Comparison of ENCODE assay signal across 1 cellular context in genomic region chr11:100673063-100673462, GRCh38.
TF ChIP-seq lines count a peak whose summit lies in the region.

No MANE protein-coding gene starts in this region.

TF ChIP-seq in IMR-90, 13 proteins besides CTCF, POLR2A, EP300 and RAD21:
- TF ChIP-seq NFE2L2 (IDR thresholded peaks at IDR 0.05; ENCODE audit: low read depth, low read length): no peak
- TF ChIP-seq RCOR1 (IDR thresholded peaks at IDR 0.05; ENCODE audit: insufficient replicate concordance, low read length): no peak
- TF ChIP-seq SMC3 (IDR thresholded peaks at IDR 0.05; ENCODE audit: low read depth, low read length): no peak
- TF ChIP-seq, protein P1, sequence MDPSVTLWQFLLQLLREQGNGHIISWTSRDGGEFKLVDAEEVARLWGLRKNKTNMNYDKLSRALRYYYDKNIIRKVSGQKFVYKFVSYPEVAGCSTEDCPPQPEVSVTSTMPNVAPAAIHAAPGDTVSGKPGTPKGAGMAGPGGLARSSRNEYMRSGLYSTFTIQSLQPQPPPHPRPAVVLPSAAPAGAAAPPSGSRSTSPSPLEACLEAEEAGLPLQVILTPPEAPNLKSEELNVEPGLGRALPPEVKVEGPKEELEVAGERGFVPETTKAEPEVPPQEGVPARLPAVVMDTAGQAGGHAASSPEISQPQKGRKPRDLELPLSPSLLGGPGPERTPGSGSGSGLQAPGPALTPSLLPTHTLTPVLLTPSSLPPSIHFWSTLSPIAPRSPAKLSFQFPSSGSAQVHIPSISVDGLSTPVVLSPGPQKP (IDR thresholded peaks at IDR 0.05; ENCODE audit: borderline replicate concordance, low read depth, low read length): no peak
- TF ChIP-seq CEBPB (IDR thresholded peaks at IDR 0.05; ENCODE audit: low read depth, low read length): 0 out of 2 replicates have a peak, but pooled peaks have one; percentile 0
- TF ChIP-seq, protein P2, sequence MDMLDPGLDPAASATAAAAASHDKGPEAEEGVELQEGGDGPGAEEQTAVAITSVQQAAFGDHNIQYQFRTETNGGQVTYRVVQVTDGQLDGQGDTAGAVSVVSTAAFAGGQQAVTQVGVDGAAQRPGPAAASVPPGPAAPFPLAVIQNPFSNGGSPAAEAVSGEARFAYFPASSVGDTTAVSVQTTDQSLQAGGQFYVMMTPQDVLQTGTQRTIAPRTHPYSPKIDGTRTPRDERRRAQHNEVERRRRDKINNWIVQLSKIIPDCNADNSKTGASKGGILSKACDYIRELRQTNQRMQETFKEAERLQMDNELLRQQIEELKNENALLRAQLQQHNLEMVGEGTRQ (IDR thresholded peaks at IDR 0.05; ENCODE audit: low read depth, low read length): no peak
- no peak for TF ChIP-seq RFX5 (IDR thresholded peaks at IDR 0.05; ENCODE audit: low read depth, low read length)
- TF ChIP-seq BHLHE40 (IDR thresholded peaks at IDR 0.05; ENCODE audit: low read depth, low read length): no peak
